ENCODE assay signal across 22 cellular contexts in the genomic region with DNA sequence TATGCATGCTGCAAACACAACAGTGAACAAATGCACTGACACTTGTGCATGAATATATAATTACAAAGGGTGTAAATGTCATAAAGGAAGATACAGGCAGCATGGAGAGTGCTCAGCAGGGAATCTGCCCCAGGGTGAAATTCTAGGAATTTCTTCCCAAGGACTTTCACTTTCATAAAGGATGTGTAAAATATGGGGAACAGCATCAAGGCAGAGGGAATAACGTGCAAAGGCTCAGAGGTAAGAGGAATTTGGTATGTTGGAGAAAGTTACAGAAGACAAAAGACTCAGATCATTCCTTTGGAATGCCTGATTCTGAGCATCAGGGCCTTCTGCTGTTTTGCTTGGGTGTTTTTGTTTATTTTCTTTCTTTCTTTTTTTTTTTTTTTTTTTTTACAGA.
"Had no signal": no experiment of that assay in that cellular context is flagged by ENCODE, and none has a peak within 500 bp of the region (broad histone marks: within the 10 kb centered on the region; RNA-seq: fewer than 3 reads in every experiment).

No MANE protein-coding gene starts in this region.

- H3K4me1 Mint-ChIP-seq: naive B cell; stimulated activated naive CD8-positive, alpha-beta T cell treated with anti-CD3 and anti-CD28 coated beads, Interleukin-15, amount 100 ng/mL, for 72 hours had no signal

- ATAC-seq: gastrocnemius medialis; left ventricle myocardium superior; lower lobe of right lung; mucosa of descending colon; natural killer cell treated with Interleukin-12 subunit alpha and Interleukin-12 subunit beta and Interleukin-15 and Interleukin-18, amount 100 ng/mL, for 72 hours; right lobe of liver; stimulated activated naive CD8-positive, alpha-beta T cell treated with anti-CD3 and anti-CD28 coated beads, Interleukin-15, amount 100 ng/mL, for 72 hours had no signal

- H3K9ac ChIP-seq: parathyroid adenoma had no signal

- H3K27ac Mint-ChIP-seq: natural killer cell treated with Interleukin-12 subunit alpha and Interleukin-12 subunit beta and Interleukin-15 and Interleukin-18, amount 100 ng/mL, for 72 hours; progenitor cell of endocrine pancreas; stimulated activated naive CD8-positive, alpha-beta T cell treated with anti-CD3 and anti-CD28 coated beads, Interleukin-15, amount 100 ng/mL, for 72 hours had no signal

- H3K36me3 ChIP-seq: gastrocnemius medialis, lower lobe of right lung, neutrophil, right lobe of liver, suprapubic skin, transverse colon had no signal

- H3K4me3 ChIP-seq: gastrocnemius medialis, lower lobe of right lung, mucosa of descending colon, right lobe of liver, suprapubic skin, transverse colon had no signal

- H3K27me3 ChIP-seq: gastrocnemius medialis, right lobe of liver, transverse colon had no signal

- H3K36me3 Mint-ChIP-seq: naive B cell; natural killer cell treated with Interleukin-12 subunit alpha and Interleukin-12 subunit beta and Interleukin-15 and Interleukin-18, amount 100 ng/mL, for 72 hours had no signal

- FAIRE-seq: keratinocyte, small intestine had no signal

- H3K9me3 ChIP-seq: gastrocnemius medialis, lower lobe of right lung, mucosa of descending colon, neutrophil, right lobe of liver, suprapubic skin, transverse colon had no signal

- H3K79me2 ChIP-seq: parathyroid adenoma had no signal

- H3K4me1 ChIP-seq: lower lobe of right lung, transverse colon had no signal

- DNase-seq: cortex of kidney; gastrocnemius medialis; head of caudate nucleus; left ventricle myocardium superior; lower lobe of right lung; mucosa of descending colon; naive B cell; right lobe of liver; small intestine; stimulated activated CD4-positive, alpha-beta T cell treated with anti-CD3 and anti-CD28 coated beads, Interleukin-15, amount 100 ng/mL, for 24 hours; stimulated activated CD4-positive, alpha-beta T cell treated with anti-CD3 and anti-CD28 coated beads, Interleukin-4, amount 100 ng/mL, for 1 hour; stimulated activated CD8-positive, alpha-beta memory T cell treated with anti-CD3 and anti-CD28 coated beads, Interleukin-4, amount 100 ng/mL, for 48 hours; stimulated activated naive CD4-positive, alpha-beta T cell; stimulated activated naive CD8-positive, alpha-beta T cell treated with anti-CD3 and anti-CD28 coated beads, Interleukin-15, amount 100 ng/mL, for 72 hours; transverse colon had no signal

- H3K27ac ChIP-seq: gastrocnemius medialis, lower lobe of right lung, neutrophil, parathyroid adenoma, right lobe of liver, suprapubic skin, transverse colon had no signal

- H3K9me3 Mint-ChIP-seq: natural killer cell treated with Interleukin-12 subunit alpha and Interleukin-12 subunit beta and Interleukin-15 and Interleukin-18, amount 100 ng/mL, for 72 hours; neural crest cell; stimulated activated naive CD8-positive, alpha-beta T cell treated with anti-CD3 and anti-CD28 coated beads, Interleukin-15, amount 100 ng/mL, for 72 hours had no signal

- H3K4me3 Mint-ChIP-seq: naive B cell; natural killer cell treated with Interleukin-12 subunit alpha and Interleukin-12 subunit beta and Interleukin-15 and Interleukin-18, amount 100 ng/mL, for 72 hours; neural crest cell; stimulated activated naive CD8-positive, alpha-beta T cell treated with anti-CD3 and anti-CD28 coated beads, Interleukin-15, amount 100 ng/mL, for 72 hours had no signal
